24 cellular contexts compared by ENCODE assay signal in genomic region chr2:128436498-128437180, GRCh38.
DNase-seq lines count a peak whose midpoint lies in the region; ATAC-seq and TF ChIP-seq lines count a peak whose summit lies in the region.
"Had no signal": no experiment of that assay in that cellular context is flagged by ENCODE, and none has a peak within 500 bp of the region (broad histone marks: within the 10 kb centered on the region; RNA-seq: fewer than 3 reads in every experiment).

No MANE protein-coding gene starts in this region.

- H3K36me3 ChIP-seq in tibial artery, result no peaks in the 10 kb centered on the region
- H3K36me3 ChIP-seq: BE2C, cardiac muscle cell, left lung, tibial nerve had no signal

- no peaks in the 10 kb centered on the region for H3K27me3 ChIP-seq in tibial artery
- H3K27me3 ChIP-seq: BE2C, cardiac muscle cell, foreskin keratinocyte, left lung, tibial nerve had no signal

- no peaks in the 10 kb centered on the region for H3K9me3 ChIP-seq in tibial artery
- H3K9me3 ChIP-seq: BE2C, Caco-2, left lung had no signal

- no peak for ATAC-seq in HG02870 (IDR thresholded peaks at IDR 0.05; ENCODE audit: unreplicated experiment)
- ATAC-seq: activated CD4-positive, CD25-positive, alpha-beta regulatory T cell treated with anti-CD3 and anti-CD28 coated beads, Interleukin-2, amount 50 U/mL, for 24 hours; activated CD8-positive, alpha-beta T cell treated with anti-CD3 and anti-CD28 coated beads for 36 hours; foreskin keratinocyte; left lung had no signal

- TF ChIP-seq CTCF in tibial artery (IDR thresholded peaks at IDR 0.05), result no peak
- TF ChIP-seq CTCF in GM13977 (IDR thresholded peaks at IDR 0.05; ENCODE audit: extremely low read depth, insufficient read depth, missing control alignments), result no peak

- peaks cover 0 to 28% (median 19%) of the 10 kb centered on the region in 4 donors for H3K4me1 ChIP-seq in tibial artery
- H3K4me1 ChIP-seq: BE2C, Caco-2, foreskin keratinocyte, left lung had no signal

- intact Hi-C loops in tibial artery (cut with DNase I; ENCODE audit: low total_unique reads), result no loop called here

- no peak overlapping the region for H3K4me3 ChIP-seq in tibial artery
- H3K4me3 ChIP-seq: cardiac muscle cell, left lung, smooth muscle cell, tibial nerve had no signal

- peak; percentile 3 for DNase-seq in activated CD8-positive, alpha-beta memory T cell treated with anti-CD3 and anti-CD28 coated beads, Interleukin-2, amount 50 U/mL, for 4 hours
- no peak for DNase-seq in activated CD8-positive, alpha-beta memory T cell treated with anti-CD3 and anti-CD28 coated beads, Interleukin-2, amount 50 U/mL, for 48 hours
- DNase-seq in NCI-H446 treated with DMSO at 0.1 percent for 48 hours (lab: John Stamatoyannopoulos, UW), result peak; percentile 45
- peak; percentile 15 for DNase-seq in inferior parietal cortex (ENCODE audit: extremely low spot score)
- peak; percentile 5 to 43 for DNase-seq in tibial artery
- DNase-seq in T-helper 1 cell, result no peak
- no peak for DNase-seq in GM13977 (ENCODE audit: low spot score)
- DNase-seq: activated CD8-positive, alpha-beta T cell treated with anti-CD3 and anti-CD28 coated beads for 36 hours; activated naive CD4-positive, alpha-beta T cell treated with anti-CD3 and anti-CD28 coated beads for 36 hours; amniotic stem cell; BE2C; EL; foreskin keratinocyte; midbrain; stimulated activated CD4-positive, alpha-beta T cell treated with anti-CD3 and anti-CD28 coated beads, Interleukin-2, amount 100 ng/mL, for 48 hours; stimulated activated naive B cell treated with anti-CD40 and anti-IgM and Interleukin-4, amounts not matched to agents 10 μg/mL and 1 μg/mL and 100 μg/mL, for 72 hours had no signal

- H3K27ac ChIP-seq in tibial artery, result no peak overlapping the region
- H3K27ac ChIP-seq: cardiac muscle cell, epithelial cell of prostate, foreskin keratinocyte, left lung, tibial nerve had no signal

- in situ Hi-C loops in GM13977 (cut with MboI; ENCODE audit: low pct_unique_long_range_greater_than_20kb, low sequenced_read_pairs, unreplicated experiment), result no loop called here

Comparison
In these comparisons a context has a peak if more than half of its experiments do, and no peak if none do; other contexts are left out.
1. DNase-seq: peak in activated CD8-positive, alpha-beta memory T cell treated with anti-CD3 and anti-CD28 coated beads, Interleukin-2, amount 50 U/mL, for 4 hours (single experiment), NCI-H446 treated with DMSO at 0.1 percent for 48 hours (single experiment), inferior parietal cortex (single experiment) and tibial artery (2 of 2); none in activated CD8-positive, alpha-beta memory T cell treated with anti-CD3 and anti-CD28 coated beads, Interleukin-2, amount 50 U/mL, for 48 hours (single experiment), T-helper 1 cell (0 of 5) and GM13977 (single experiment).